Comparison of ENCODE assay signal across 8 cellular contexts in genomic region chr9:136118367-136119258, GRCh38. TPM values are rescaled to one million over a fixed set of nuclear protein-coding genes. Genes with fewer than 3 reads are reported as not detected.
DNase-seq lines count a peak whose midpoint lies in the region; ATAC-seq, FAIRE-seq and TF ChIP-seq lines count a peak whose summit lies in the region.

TSS of gene TMEM250 (minus strand) at chr9:136118875. CDS start at chr9:136116900, 1,975 bp downstream.

- H3K4me2 ChIP-seq in smooth muscle cell, result peak within 1 kb of the TSS; percentile 98

- H3F3A ChIP-seq in smooth muscle cell (ENCODE audit: low read depth), result no peaks in the 10 kb centered on the region

- H2AFZ ChIP-seq in smooth muscle cell (ENCODE audit: low read depth), result peak within 1 kb of the TSS; percentile 84

- in situ Hi-C loops in GM18951 (cut with MboI; ENCODE audit: low sequenced_read_pairs, unreplicated experiment), result loop anchor here (10.0 kb wide), 1 partner anchor 154 kb away; the partner anchor contains the start of gene UBAC1

- H3K9me3 ChIP-seq in smooth muscle cell (replicated peaks; ENCODE audit: low read depth), result no peaks in the 10 kb centered on the region

- no peak for TF ChIP-seq CTCF in AG09309 (IDR thresholded peaks at IDR 0.05; ENCODE audit: control insufficient read depth, insufficient read depth, low read depth, low read length, missing control alignments)
- TF ChIP-seq CTCF in WTC11 (IDR thresholded peaks at IDR 0.05), result no peak
- TF ChIP-seq CTCF in bronchial epithelial cell (IDR thresholded peaks at IDR 0.05; ENCODE audit: insufficient read depth, low read length, severe bottlenecking), result peak; percentile 8
- TF ChIP-seq CTCF in smooth muscle cell (IDR thresholded peaks at IDR 0.05; ENCODE audit: borderline replicate concordance, insufficient read depth, poor library complexity, severe bottlenecking), result peak; percentile 7

- ATAC-seq in HG03175 (IDR thresholded peaks at IDR 0.05; ENCODE audit: unreplicated experiment) (peak; percentile 79), WTC11 (peak; percentile 76)

- peak within 1 kb of the TSS; percentile 81 for H3K9ac ChIP-seq in smooth muscle cell (ENCODE audit: low read depth)

- H3K36me3 ChIP-seq in bronchial epithelial cell (ENCODE audit: control insufficient read depth, insufficient read depth, low read length) (peaks cover 6% of the 10 kb centered on the region), smooth muscle cell (ENCODE audit: low read depth) (no peaks in the 10 kb centered on the region)

- FAIRE-seq in bronchial epithelial cell (lab: Jason Lieb, UNC), result peak; percentile 60

- H3K9me3 Mint-ChIP-seq in WTC11, result no peaks in the 10 kb centered on the region

- H3K4me1 ChIP-seq in smooth muscle cell (ENCODE audit: low read depth), result peaks cover 14% of the 10 kb centered on the region

- peaks cover 25% of the 10 kb centered on the region for H3K79me2 ChIP-seq in smooth muscle cell (ENCODE audit: low read depth)

- H3K4me3 ChIP-seq in AG09309 (ENCODE audit: control insufficient read depth, low read depth, low read length) (peak within 1 kb of the TSS; percentile 61), bronchial epithelial cell (ENCODE audit: low read depth, low read length) (peak within 1 kb of the TSS; percentile 70), smooth muscle cell (peak within 1 kb of the TSS; percentile 76)

- H3K27me3 ChIP-seq in bronchial epithelial cell (ENCODE audit: control insufficient read depth, insufficient read depth, low read length) (peaks cover under 1% of the 10 kb centered on the region), smooth muscle cell (ENCODE audit: low read depth) (no peaks in the 10 kb centered on the region)

- 1% methylated on average over 92 of the region's 126 CpGs for WGBS in smooth muscle cell (ENCODE audit: low lambda C conversion rate)

- H3K27ac Mint-ChIP-seq in WTC11, result no peak within 1 kb of the TSS

- H3K4me1 Mint-ChIP-seq in WTC11, result no peaks in the 10 kb centered on the region; the same call in 1 of the 2 replicates

- peak within 1 kb of the TSS; percentile 81 for H3K27ac ChIP-seq in smooth muscle cell (ENCODE audit: low read depth)

- peaks cover 11% of the 10 kb centered on the region for H4K20me1 ChIP-seq in smooth muscle cell (ENCODE audit: low read depth)

- DNase-seq in AG09309 (ENCODE audit: low read depth), result peak; percentile 73
- peak; percentile 93 for DNase-seq in NCI-H226
- DNase-seq in WTC11 (ENCODE audit: low spot score), result peak; percentile 92
- peak; percentile 85 for DNase-seq in bronchial epithelial cell (ENCODE audit: low read depth)
- DNase-seq in iPS-NIHi7 (ENCODE audit: extremely low spot score), result peak; percentile 92
- DNase-seq in smooth muscle cell (lab: John Stamatoyannopoulos, UW; ENCODE audit: unreplicated experiment), result peak; percentile 91

- H3K36me3 Mint-ChIP-seq in WTC11, result no peaks in the 10 kb centered on the region

- POLR2A ChIA-PET in WTC11 (lab: Charles Lee), result no interaction called here

- peak; percentile 87 for TF ChIP-seq POLR2A in GM18951 (IDR thresholded peaks at IDR 0.05; ENCODE audit: extremely low read depth, insufficient read depth, insufficient read length)

- H3K27me3 Mint-ChIP-seq in WTC11 (ENCODE audit: low read depth), result no peaks in the 10 kb centered on the region

- peak within 1 kb of the TSS; percentile 66 for H3K4me3 Mint-ChIP-seq in WTC11

- CTCF ChIA-PET in WTC11 (lab: Charles Lee), result interaction anchor here (0.6 to 1.5 kb wide), 17 partner anchors 10 to 158 kb away, joined by 3 to 6 read pairs (median 3); partner anchors contain the start of gene UBAC1

TF ChIP-seq in WTC11, 78 proteins besides CTCF, POLR2A, EP300 and RAD21 (continues in another document):
- TF ChIP-seq EMX1 (CRISPR knock-in tag; IDR thresholded peaks at IDR 0.05) (no peak), ZNF219 (CRISPR knock-in tag; IDR thresholded peaks at IDR 0.05; ENCODE audit: borderline replicate concordance) (no peak), PREB (CRISPR knock-in tag; IDR thresholded peaks at IDR 0.05; ENCODE audit: borderline replicate concordance) (no peak), ZBTB21 (CRISPR knock-in tag; IDR thresholded peaks at IDR 0.05; ENCODE audit: borderline replicate concordance) (no peak), TEAD4 (CRISPR knock-in tag; IDR thresholded peaks at IDR 0.05) (no peak), ZNF396 (CRISPR knock-in tag; IDR thresholded peaks at IDR 0.05; ENCODE audit: borderline replicate concordance) (no peak), ATF1 (CRISPR knock-in tag; IDR thresholded peaks at IDR 0.05) (peak; percentile 47; the same call in 1 of the 2 replicates), MAX (CRISPR knock-in tag; IDR thresholded peaks at IDR 0.05) (no peak; the same call in none of the 2 replicates), ATF6 (CRISPR knock-in tag; IDR thresholded peaks at IDR 0.05) (no peak), SOX15 (CRISPR knock-in tag; IDR thresholded peaks at IDR 0.05) (no peak), E2F1 (CRISPR knock-in tag; IDR thresholded peaks at IDR 0.05) (peak; percentile 84; the same call in 1 of the 2 replicates), NFATC4 (CRISPR knock-in tag; IDR thresholded peaks at IDR 0.05) (no peak), GTF2I (CRISPR knock-in tag; conservative IDR thresholded peaks at IDR 0.05) (no peak), ZNF512 (CRISPR knock-in tag; IDR thresholded peaks at IDR 0.05; ENCODE audit: borderline replicate concordance) (no peak), JAZF1 (CRISPR knock-in tag; IDR thresholded peaks at IDR 0.05) (no peak)

RNA-seq across cellular contexts. Expression of gene TMEM250, which starts in this region (rescaled TPM):
- total RNA-seq in WTC11 (2021) (39.4 to 41.0 TPM (median 39.5 TPM) in 3 replicates), bronchial epithelial cell (67.9 and 78.2 TPM in 2 replicates), smooth muscle cell (13.0 and 26.7 TPM in 2 replicates)
- 38.2 and 41.5 TPM in 2 replicates for polyA plus RNA-seq in smooth muscle cell

Comparison
In these comparisons a context has a peak if more than half of its experiments do, and no peak if none do; other contexts are left out.
1. Peak in every context shown above with its lines: DNase-seq, ATAC-seq, H3K4me3 ChIP-seq and H3K27ac ChIP-seq.
2. CTCF ChIP-seq: peak in bronchial epithelial cell (single experiment) and smooth muscle cell (single experiment); none in AG09309 (single experiment) and WTC11 (single experiment).